Comparison of ENCODE assay signal across 8 cellular contexts in genomic region chr5:110625376-110625999, GRCh38.
DNase-seq lines count a peak whose midpoint lies in the region; ATAC-seq and TF ChIP-seq lines count a peak whose summit lies in the region.

No MANE protein-coding gene starts in this region.

- H3K27ac ChIP-seq in AG04450 (ENCODE audit: low read depth, low read length) (no peak overlapping the region), sigmoid colon (no peak overlapping the region)

- CTCF ChIA-PET in AG04450 (lab: Charles Lee) = interaction anchor here (0.5 to 2.5 kb wide), 17 partner anchors 11 to 1321 kb away, joined by 3 to 14 read pairs (median 4); partner anchors contain the start of gene MAN2A1
- CTCF ChIA-PET in activated naive CD4-positive, alpha-beta T cell treated with anti-CD3 and anti-CD28 coated beads, Interleukin-2, amount 10 ng/mL, durations not matched to agents 7 days and 5 days (lab: Charles Lee) = interaction anchor here (0.6 to 1.9 kb wide), 2 partner anchors 87 to 938 kb away, joined by 3 to 5 read pairs; no protein-coding TSS in a partner anchor

- TF ChIP-seq CTCF in AG04450 (IDR thresholded peaks at IDR 0.05; ENCODE audit: low read depth, low read length) (peak; percentile 51), sigmoid colon (IDR thresholded peaks at IDR 0.05) (peak in 3 of 4 experiments; percentile 18 to 56 (median 41))

- no peak for ATAC-seq in HG02588 (IDR thresholded peaks at IDR 0.05; ENCODE audit: unreplicated experiment)

- no peak overlapping the region for H3K4me3 Mint-ChIP-seq in activated naive CD4-positive, alpha-beta T cell treated with anti-CD3 and anti-CD28 coated beads, Interleukin-2, amount 10 ng/mL, durations not matched to agents 7 days and 5 days

- no peaks in the 10 kb centered on the region for H3K9me3 Mint-ChIP-seq in activated naive CD4-positive, alpha-beta T cell treated with anti-CD3 and anti-CD28 coated beads, Interleukin-2, amount 10 ng/mL, durations not matched to agents 7 days and 5 days

- DNase-seq in AG04450 (ENCODE audit: low read depth, low spot score) (no peak), H4 (ENCODE audit: low spot score) (peak; percentile 45), OCI-M1 (lab: John Stamatoyannopoulos, UW) (peak; percentile 65), epidermal melanocyte (ENCODE audit: insufficient read length, low spot score) (peak; percentile 30), sigmoid colon (no peak), hepatic stellate cell (ENCODE audit: low spot score) (no peak)
- DNase-seq in activated naive CD4-positive, alpha-beta T cell treated with anti-CD3 and anti-CD28 coated beads, Interleukin-2, amount 10 ng/mL, durations not matched to agents 7 days and 5 days = no peak

- no peaks in the 10 kb centered on the region for H3K4me1 ChIP-seq in sigmoid colon

- H3K36me3 Mint-ChIP-seq in activated naive CD4-positive, alpha-beta T cell treated with anti-CD3 and anti-CD28 coated beads, Interleukin-2, amount 10 ng/mL, durations not matched to agents 7 days and 5 days = no peaks in the 10 kb centered on the region

- TF ChIP-seq EP300 in sigmoid colon (IDR thresholded peaks at IDR 0.05) = no peak

- H3K9me3 ChIP-seq in AG04450 (ENCODE audit: control insufficient read depth, insufficient read depth, low read length) = no peaks in the 10 kb centered on the region
- H3K9me3 ChIP-seq in sigmoid colon = no peaks in the 10 kb centered on the region

- H3K36me3 ChIP-seq in sigmoid colon = no peaks in the 10 kb centered on the region

- 1 to 4% methylated on average over 2 of the region's 2 CpGs for WGBS in sigmoid colon, 2 donors

- H3K27me3 Mint-ChIP-seq in activated naive CD4-positive, alpha-beta T cell treated with anti-CD3 and anti-CD28 coated beads, Interleukin-2, amount 10 ng/mL, durations not matched to agents 7 days and 5 days = no peaks in the 10 kb centered on the region

- intact Hi-C loops in sigmoid colon (cut with DNase I) = loop anchor here (5.0 kb wide), 1 partner anchor 933 kb away; no protein-coding TSS in a partner anchor

- POLR2A ChIA-PET in AG04450 (lab: Yijun Ruan, JAX) = no interaction called here

- no peak overlapping the region for H3K27ac Mint-ChIP-seq in activated naive CD4-positive, alpha-beta T cell treated with anti-CD3 and anti-CD28 coated beads, Interleukin-2, amount 10 ng/mL, durations not matched to agents 7 days and 5 days

- no peaks in the 10 kb centered on the region for H3K27me3 ChIP-seq in AG04450 (ENCODE audit: control insufficient read depth, insufficient read depth, low read length)
- H3K27me3 ChIP-seq in sigmoid colon = no peaks in the 10 kb centered on the region

- no peak for TF ChIP-seq POLR2A in sigmoid colon (IDR thresholded peaks at IDR 0.05)

- H3K4me1 Mint-ChIP-seq in activated naive CD4-positive, alpha-beta T cell treated with anti-CD3 and anti-CD28 coated beads, Interleukin-2, amount 10 ng/mL, durations not matched to agents 7 days and 5 days = no peaks in the 10 kb centered on the region

- H3K4me3 ChIP-seq in AG04450 (ENCODE audit: low read depth, low read length) (no peak overlapping the region), sigmoid colon (no peak overlapping the region)

Comparison
In these comparisons a context has a peak if more than half of its experiments do, and no peak if none do; other contexts are left out.
1. DNase-seq: peak in H4 (single experiment), OCI-M1 (single experiment) and epidermal melanocyte (single experiment); none in AG04450 (single experiment), sigmoid colon (single experiment), activated naive CD4-positive, alpha-beta T cell treated with anti-CD3 and anti-CD28 coated beads, Interleukin-2, amount 10 ng/mL, durations not matched to agents 7 days and 5 days (single experiment) and hepatic stellate cell (single experiment).